ENCODE assay signal across 9 cellular contexts in the genomic region with DNA sequence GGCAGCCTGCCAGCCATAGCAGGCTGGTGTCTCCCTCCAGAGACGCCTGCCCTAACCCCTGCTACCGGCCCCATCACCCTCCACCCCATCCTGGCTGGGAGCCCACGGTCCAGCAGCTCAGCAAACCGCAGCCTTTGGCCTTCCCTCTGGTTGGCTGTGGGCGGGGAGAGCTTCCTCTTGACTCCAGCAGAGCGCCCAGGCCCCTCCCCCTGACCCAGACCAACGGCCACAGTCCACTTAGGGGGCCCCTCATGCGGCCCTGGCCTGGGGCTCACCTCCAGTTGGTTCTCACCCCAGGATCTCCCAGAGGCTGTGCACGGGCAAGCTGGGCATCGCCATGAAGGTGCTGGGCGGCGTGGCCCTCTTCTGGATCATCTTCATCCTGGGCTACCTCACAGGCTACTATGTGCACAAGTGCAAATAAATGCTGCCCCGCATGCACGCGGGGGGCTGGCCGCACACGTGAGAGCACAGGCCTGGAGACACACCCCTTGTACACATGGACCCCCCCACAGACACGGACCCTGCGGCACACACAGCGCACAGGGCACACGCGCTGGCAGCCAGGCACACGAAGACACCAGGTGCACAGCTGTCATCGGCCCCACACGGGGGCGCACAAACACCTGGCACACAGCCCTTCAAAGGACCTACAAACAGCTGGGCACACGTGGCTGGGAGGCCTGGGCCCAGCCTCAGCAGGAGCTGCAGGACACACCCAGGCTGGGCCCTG. TPM values are rescaled to one million over a fixed set of nuclear protein-coding genes. Genes with fewer than 3 reads are reported as not detected.
DNase-seq lines count a peak whose midpoint lies in the region; ATAC-seq, FAIRE-seq and TF ChIP-seq lines count a peak whose summit lies in the region.
"Had no signal": no experiment of that assay in that cellular context is flagged by ENCODE, and none has a peak within 500 bp of the region (broad histone marks: within the 10 kb centered on the region; RNA-seq: fewer than 3 reads in every experiment).

No MANE protein-coding gene starts in this region.

- H3K4me1 Mint-ChIP-seq in naive B cell, result peaks cover 15 to 34% (median 24%) of the 10 kb centered on the region in 3 donors

- DNase-seq in ACHN, result peak; percentile 87
- DNase-seq in GM18507 (ENCODE audit: extremely low spot score, insufficient read length, low read depth), result peak; percentile 73
- peak; percentile 87 for DNase-seq in NCI-H2196 (lab: John Stamatoyannopoulos, UW; ENCODE audit: unreplicated experiment)
- peak; percentile 72 for DNase-seq in activated CD4-positive, alpha-beta T cell treated with anti-CD3 and anti-CD28 coated beads for 48 hours
- peak; percentile 79 for DNase-seq in epithelial cell of esophagus (ENCODE audit: low read depth)
- peak; percentile 26 for DNase-seq in naive B cell
- no peak for DNase-seq in esophagus muscularis mucosa (ENCODE audit: extremely low spot score)
- no peak for DNase-seq in NCI-H2029 (lab: John Stamatoyannopoulos, UW)

- H3K4me3 ChIP-seq in epithelial cell of esophagus (ENCODE audit: low read length) (no peak overlapping the region), esophagus muscularis mucosa (no peak overlapping the region)

- H3K4me1 ChIP-seq in esophagus muscularis mucosa, result peaks cover 36 to 55% (median 51%) of the 10 kb centered on the region in 4 donors

- H3K36me3 ChIP-seq in esophagus muscularis mucosa, result peaks cover 17 to 31% (median 29%) of the 10 kb centered on the region in 4 donors

- no peaks in the 10 kb centered on the region for H3K9me3 ChIP-seq in esophagus muscularis mucosa

- peak; percentile 62 for TF ChIP-seq CTCF in epithelial cell of esophagus (IDR thresholded peaks at IDR 0.05; ENCODE audit: insufficient read depth, low read depth, low read length, missing control alignments)
- no peak for TF ChIP-seq CTCF in esophagus muscularis mucosa (IDR thresholded peaks at IDR 0.05)

- no peaks in the 10 kb centered on the region for H3K27me3 ChIP-seq in esophagus muscularis mucosa

- TF ChIP-seq POLR2A in esophagus muscularis mucosa (IDR thresholded peaks at IDR 0.05; ENCODE audit: low read depth), result no peak

- peak; percentile 13 to 20 for ATAC-seq in naive B cell (ENCODE audit: low read depth in 2 of 2)

- FAIRE-seq in GM18507 (lab: Jason Lieb, UNC), result peak; percentile 65

- H3K27me3 Mint-ChIP-seq in naive B cell, result no peaks in the 10 kb centered on the region

- no peaks in the 10 kb centered on the region for H3K9me3 Mint-ChIP-seq in naive B cell

- peak overlapping the region in 2 of 8 donors; percentile 39 to 66 for H3K4me3 Mint-ChIP-seq in naive B cell

- intact Hi-C loops in esophagus muscularis mucosa (cut with DNase I), result no loop called here

- peaks cover 9 to 10% of the 10 kb centered on the region in 2 donors for H3K36me3 Mint-ChIP-seq in naive B cell

- TF ChIP-seq EP300 in esophagus muscularis mucosa (IDR thresholded peaks at IDR 0.05), result no peak

- no peak overlapping the region for H3K27ac ChIP-seq in esophagus muscularis mucosa (replicated peaks in 1 of 4)

- in situ Hi-C loops in ACHN (cut with HindIII; ENCODE audit: low pct_ligation_motif_present, low pct_unique_long_range_greater_than_20kb, low sequenced_read_pairs), result no loop called here

- WGBS in esophagus muscularis mucosa, result 55% methylated on average over 4 of the region's 27 CpGs

- H3K27ac Mint-ChIP-seq in naive B cell, result peak overlapping the region in 1 of 6 donors; percentile 41

RNA-seq across cellular contexts. Expression of a gene that starts 3.1 kb away (rescaled TPM):
- polyA plus RNA-seq in naive B cell (ENCODE audit: low read depth in 6 of 6), result 1 to 10 TPM in 3 of 6 donors, under 1 TPM in 2, not detected in 1; 0.82 to 2.2 (median 1.4) TPM
- total RNA-seq in esophagus muscularis mucosa, result 10 to 100 TPM; 10.5 to 16.3 (median 13.3) TPM

RNA-seq across cellular contexts. Expression of a gene that starts 20.6 kb away (rescaled TPM):
- 10 to 100 TPM; 13.6 to 30.8 (median 26.9) TPM for polyA plus RNA-seq in naive B cell (ENCODE audit: low read depth in 6 of 6)
- 10 to 100 TPM; 34.1 to 51.6 (median 44.1) TPM for total RNA-seq in esophagus muscularis mucosa

RNA-seq across cellular contexts. Expression of a gene that starts 23.4 kb away (rescaled TPM):
- polyA plus RNA-seq in naive B cell (ENCODE audit: low read depth in 6 of 6), result not detected
- total RNA-seq in esophagus muscularis mucosa, result not detected
- polyA plus RNA-seq: esophagus had no signal

Comparison
In these comparisons a context has a peak if more than half of its experiments do, and no peak if none do; other contexts are left out.
1. DNase-seq: peak in ACHN (single experiment), GM18507 (single experiment), NCI-H2196 (single experiment), activated CD4-positive, alpha-beta T cell treated with anti-CD3 and anti-CD28 coated beads for 48 hours (single experiment), epithelial cell of esophagus (single experiment) and naive B cell (single experiment); none in esophagus muscularis mucosa (single experiment) and NCI-H2029 (single experiment).